Comparison of ENCODE assay signal across 9 cellular contexts in the genomic region with DNA sequence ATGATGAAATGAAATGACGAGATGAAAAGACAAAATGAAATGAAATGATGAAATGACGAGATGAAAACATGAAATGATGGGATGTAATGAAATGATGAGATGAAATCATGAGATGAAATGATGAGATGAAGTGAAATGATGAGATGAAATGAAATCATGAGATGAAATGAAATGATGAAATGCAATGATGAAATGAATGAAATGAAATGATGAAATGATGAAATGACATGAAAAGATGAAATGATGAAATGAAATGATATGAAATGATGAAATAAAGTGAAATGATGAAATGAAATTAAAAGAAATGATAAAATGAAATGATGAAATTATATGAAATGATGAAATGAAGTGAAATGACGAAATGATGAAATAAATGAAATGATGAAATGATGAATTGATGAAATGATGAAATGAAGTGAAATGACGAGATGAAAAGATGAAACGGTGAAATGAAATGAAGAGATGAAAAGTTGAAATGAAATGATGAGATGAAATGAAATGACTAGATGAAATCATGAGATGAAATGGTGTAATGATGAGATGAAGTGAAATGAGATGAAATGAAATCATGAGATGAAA. TPM values are rescaled to one million over a fixed set of nuclear protein-coding genes. Genes with fewer than 3 reads are reported as not detected.
"Had no signal": no experiment of that assay in that cellular context is flagged by ENCODE, and none has a peak within 500 bp of the region (broad histone marks: within the 10 kb centered on the region; RNA-seq: fewer than 3 reads in every experiment).

No MANE protein-coding gene starts in this region.

RNA-seq across cellular contexts. Expression of gene TP53TG3D, which starts 30.9 kb away (rescaled TPM):
- total RNA-seq: activated B cell treated with CpG ODN at 0.5 μM for 24 hours; activated CD4-positive, alpha-beta memory T cell treated with anti-CD3 and anti-CD28 coated beads for 36 hours; activated naive CD4-positive, alpha-beta T cell treated with anti-CD3 and anti-CD28 coated beads for 36 hours; activated T-helper 1 cell treated with anti-CD3 and anti-CD28 coated beads, Interleukin-12 subunit alpha, Interleukin-12 subunit beta, Interleukin-2, Interleukin-4 antibody, amounts not matched to agents 30 ng/mL and 10 ng/mL and 1 ng/mL, durations not matched to agents 14 hours and 24 hours and 36 hours; activated T-helper 17 cell treated with anti-CD3 and anti-CD28 coated beads, Interleukin-2, amount 50 U/mL, for 72 hours; ascending aorta; bronchial epithelial cell; cardiac muscle cell; chondrocyte had no signal
- polyA plus RNA-seq: cardiac muscle cell had no signal
